16 cellular contexts compared by ENCODE assay signal in genomic region chr1:50393522-50394120, GRCh38. TPM values are rescaled to one million over a fixed set of nuclear protein-coding genes. Genes with fewer than 3 reads are reported as not detected.
A peak's percentile ranks its signal among the peaks of the same experiment; 100 is the strongest.
DNase-seq lines count a peak whose midpoint lies in the region; ATAC-seq and TF ChIP-seq lines count a peak whose summit lies in the region.
"Had no signal": no experiment of that assay in that cellular context is flagged by ENCODE, and none has a peak within 500 bp of the region (broad histone marks: within the 10 kb centered on the region; RNA-seq: fewer than 3 reads in every experiment).

No MANE protein-coding gene starts in this region.

- H3K4me1 ChIP-seq in H9 (ENCODE audit: insufficient read depth, low read length) (peaks cover 4% of the 10 kb centered on the region; the same call in 1 of the 2 replicates), HUES64 (ENCODE audit: insufficient read depth, low read length) (peaks cover 8% of the 10 kb centered on the region), mesendoderm (ENCODE audit: control insufficient read depth, low read depth, low read length) (no peaks in the 10 kb centered on the region), right atrium auricular region (no peaks in the 10 kb centered on the region)
- H3K4me1 ChIP-seq: BE2C, Caco-2 had no signal

- no peak overlapping the region for H3K23ac ChIP-seq in H9 (ENCODE audit: insufficient read length, low read depth, low read length)
- no peak overlapping the region for H3K23ac ChIP-seq in mesendoderm (ENCODE audit: low read length)

- no peaks in the 10 kb centered on the region for H3K23me2 ChIP-seq in H9 (ENCODE audit: insufficient read length, low read depth, low read length, poor library complexity, severe bottlenecking)

- H3K4me1 Mint-ChIP-seq in H9 (peaks cover 8 to 15% of the 10 kb centered on the region in 2 experiments), endothelial cell (ENCODE audit: unreplicated experiment) (peaks cover 10% of the 10 kb centered on the region)

- no peak overlapping the region for H3K56ac ChIP-seq in H9 (ENCODE audit: insufficient read length, low read depth, low read length)
- no peak overlapping the region for H3K56ac ChIP-seq in mesendoderm (ENCODE audit: low read length)

- H2AK5ac ChIP-seq in H9 (ENCODE audit: insufficient read length, low read length) = no peak overlapping the region
- no peak overlapping the region for H2AK5ac ChIP-seq in mesendoderm (ENCODE audit: low read length)

- no peak overlapping the region for H3K14ac ChIP-seq in H9 (ENCODE audit: insufficient read depth, low read length)

- H2BK12ac ChIP-seq in H9 (ENCODE audit: insufficient read length, low read depth, low read length) = no peak overlapping the region

- H3K4me2 ChIP-seq in H9 (ENCODE audit: insufficient read depth, insufficient read length, low read length) = no peak overlapping the region
- no peak overlapping the region for H3K4me2 ChIP-seq in mesendoderm (ENCODE audit: low read length)

- H4K5ac ChIP-seq in H9 (ENCODE audit: insufficient read length, low read depth, low read length) = no peak overlapping the region
- H4K5ac ChIP-seq in mesendoderm (ENCODE audit: low read length) = no peak overlapping the region

- H2BK5ac ChIP-seq in H9 (ENCODE audit: insufficient read length, low read length) (no peak overlapping the region), mesendoderm (ENCODE audit: low read length) (no peak overlapping the region)

- H3K9me3 Mint-ChIP-seq in H9 = peaks cover 14 to 25% of the 10 kb centered on the region in 2 experiments
- H3K9me3 Mint-ChIP-seq in endothelial cell (ENCODE audit: unreplicated experiment) = no peaks in the 10 kb centered on the region
- H3K9me3 Mint-ChIP-seq: CD4-positive, alpha-beta T cell had no signal

- H3K27ac Mint-ChIP-seq in H9 = peak overlapping the region; percentile 45 to 84 (median 55); a peak in 6 of 7 replicates
- peak overlapping the region; percentile 91 for H3K27ac Mint-ChIP-seq in endothelial cell (ENCODE audit: unreplicated experiment)
- H3K27ac Mint-ChIP-seq: CD4-positive, alpha-beta T cell had no signal

- no peak overlapping the region for H4K8ac ChIP-seq in H9 (replicated peaks; ENCODE audit: insufficient read length, low read depth, low read length)
- no peak overlapping the region for H4K8ac ChIP-seq in mesendoderm (ENCODE audit: low read depth, low read length)

- H3K36me3 ChIP-seq in HUES64 (ENCODE audit: insufficient read depth, low read length) (no peaks in the 10 kb centered on the region), mesendoderm (ENCODE audit: control insufficient read depth, insufficient read depth, low read length) (no peaks in the 10 kb centered on the region), right atrium auricular region (no peaks in the 10 kb centered on the region)
- H3K36me3 ChIP-seq: BE2C had no signal

- H3K9ac ChIP-seq in H9 (ENCODE audit: extremely low read depth, insufficient read length, low read length) = no peak overlapping the region
- H3K9ac ChIP-seq in HUES64 (ENCODE audit: low read depth, low read length) = no peak overlapping the region
- H3K9ac ChIP-seq in mesendoderm (ENCODE audit: low read length) = no peak overlapping the region

- H3K18ac ChIP-seq in H9 (ENCODE audit: insufficient read length, low read depth, low read length) = no peak overlapping the region
- no peak overlapping the region for H3K18ac ChIP-seq in mesendoderm (ENCODE audit: low read length)

- TF ChIP-seq CTCF in H9 (conservative IDR thresholded peaks at IDR 0.05) (no peak), endothelial cell (IDR thresholded peaks at IDR 0.05; ENCODE audit: unreplicated experiment) (no peak), right atrium auricular region (IDR thresholded peaks at IDR 0.05) (no peak)

- no peak overlapping the region for H3T11ph ChIP-seq in H9 (ENCODE audit: low read length)

- H3K79me1 ChIP-seq in H9 (ENCODE audit: insufficient read depth, low read depth, low read length, poor library complexity, severe bottlenecking) (no peaks in the 10 kb centered on the region), mesendoderm (ENCODE audit: low read length) (no peaks in the 10 kb centered on the region)

- H3K9me3 ChIP-seq in H9 (ENCODE audit: control insufficient read depth, low read depth, low read length) = no peaks in the 10 kb centered on the region
- H3K9me3 ChIP-seq in HUES64 (ENCODE audit: insufficient read depth, low read depth, low read length) = peaks cover 12% of the 10 kb centered on the region; the same call in 1 of the 2 replicates
- H3K9me3 ChIP-seq in right atrium auricular region = peaks cover 0 to 7% of the 10 kb centered on the region in 2 donors
- H3K9me3 ChIP-seq: BE2C, Caco-2 had no signal

- H3K36me3 Mint-ChIP-seq in H9 (ENCODE audit: insufficient read depth in 1 of 3, low read depth in 3 of 3) (peaks cover 1 to 6% (median 6%) of the 10 kb centered on the region in 3 experiments; a peak in 4 of 7 replicates), endothelial cell (ENCODE audit: low read depth, unreplicated experiment) (no peaks in the 10 kb centered on the region)

- no peak overlapping the region for H2BK120ac ChIP-seq in H9 (ENCODE audit: low read depth, low read length, poor library complexity, severe bottlenecking)
- no peak overlapping the region for H2BK120ac ChIP-seq in mesendoderm (ENCODE audit: low read depth, low read length)

- H3K4ac ChIP-seq in H9 (ENCODE audit: low read depth, low read length) (no peak overlapping the region), mesendoderm (ENCODE audit: low read depth, low read length) (peak overlapping the region; percentile 70)

- H4K91ac ChIP-seq in H9 (ENCODE audit: insufficient read length, low read depth, low read length) = no peak overlapping the region

- H2BK15ac ChIP-seq in H9 (ENCODE audit: low read depth, low read length) (no peak overlapping the region), mesendoderm (replicated peaks; ENCODE audit: low read depth) (no peak overlapping the region)

- H3K27ac ChIP-seq in H9 (ENCODE audit: insufficient read length, low read depth, low read length) = no peak overlapping the region
- H3K27ac ChIP-seq in HUES64 (ENCODE audit: low read depth, low read length) = peak overlapping the region; percentile 57; the same call in 1 of the 2 replicates
- H3K27ac ChIP-seq in mesendoderm (ENCODE audit: low read depth, low read length) = peak overlapping the region; percentile 4
- no peak overlapping the region for H3K27ac ChIP-seq in right atrium auricular region
- H3K27ac ChIP-seq: C4-2B had no signal

- no peak overlapping the region for H2BK20ac ChIP-seq in H9 (ENCODE audit: low read depth, low read length, poor library complexity, severe bottlenecking)

- H3K27me3 Mint-ChIP-seq in H9 (ENCODE audit: low read depth) = peaks cover 6% of the 10 kb centered on the region
- no peaks in the 10 kb centered on the region for H3K27me3 Mint-ChIP-seq in endothelial cell (ENCODE audit: unreplicated experiment)

- H3K4me3 Mint-ChIP-seq in H9 (no peak overlapping the region; a peak in 1 of 5 replicates), endothelial cell (ENCODE audit: unreplicated experiment) (no peak overlapping the region)
- H3K4me3 Mint-ChIP-seq: CD4-positive, alpha-beta T cell had no signal

- WGBS in H9 (ENCODE audit: extremely low coverage, insufficient read length, low lambda C conversion rate) = no CpG with 5 or more reads among the region's 2 CpGs
- 75% methylated on average over 2 of the region's 2 CpGs for WGBS in HUES64
- no CpG with 5 or more reads among the region's 2 CpGs for WGBS in mesendoderm (ENCODE audit: extremely low coverage, insufficient coverage, low lambda C conversion rate)

- H3K27me3 ChIP-seq in H9 (ENCODE audit: insufficient read depth, low read length) (no peaks in the 10 kb centered on the region), HUES64 (ENCODE audit: insufficient read depth, low read length) (no peaks in the 10 kb centered on the region), mesendoderm (ENCODE audit: insufficient read depth, low read length, poor library complexity) (no peaks in the 10 kb centered on the region), right atrium auricular region (no peaks in the 10 kb centered on the region)
- H3K27me3 ChIP-seq: BE2C had no signal

- H2AFZ ChIP-seq in H9 (ENCODE audit: low read length) = no peak overlapping the region

- H3K4me3 ChIP-seq in HUES64 (ENCODE audit: low read length) (no peak overlapping the region), mesendoderm (ENCODE audit: low read length) (no peak overlapping the region), right atrium auricular region (no peak overlapping the region)
- H3K4me3 ChIP-seq: K562 had no signal

- DNase-seq in H9 (peak; percentile 30), endothelial cell (ENCODE audit: low spot score) (no peak), mesendoderm (peak; percentile 78), right atrium auricular region (ENCODE audit: low spot score) (no peak)
- no peak for DNase-seq in activated CD4-positive, alpha-beta T cell treated with anti-CD3 and anti-CD28 coated beads, Interleukin-2, amount 50 U/mL, for 48 hours
- DNase-seq: ACHN; BE2C; Caco-2; CD4-positive, alpha-beta T cell; DMS79 treated with DMSO at 0.1 percent for 48 hours; GF-D8; IMR-90 had no signal

- H4K20me1 ChIP-seq in H9 (ENCODE audit: control insufficient read depth, insufficient read depth, insufficient read length) = no peaks in the 10 kb centered on the region

- H3K79me2 ChIP-seq in H9 (ENCODE audit: insufficient read depth, low read length) (no peaks in the 10 kb centered on the region), mesendoderm (ENCODE audit: control insufficient read depth, insufficient read depth, low read length) (no peaks in the 10 kb centered on the region)

- no peak for ATAC-seq in GM21786 (IDR thresholded peaks at IDR 0.05; ENCODE audit: unreplicated experiment)
- ATAC-seq: K562 had no signal

RNA-seq across cellular contexts. Expression of gene DMRTA2, which starts 29.6 kb away (rescaled TPM):
- total RNA-seq in H9 (2021) (0.07 and 0.11 TPM in 2 replicates), endothelial cell (ENCODE audit: unreplicated experiment) (not detected), right atrium auricular region (not detected)
- polyA plus RNA-seq in HUES64 (2013, experiment 1 of 2) = 0.10 TPM
- polyA plus RNA-seq in HUES64 (2013, experiment 2 of 2) = not detected
- polyA plus RNA-seq in mesendoderm (2013, experiment 1 of 2) = 0.03 TPM
- polyA plus RNA-seq in mesendoderm (2013, experiment 2 of 2) = 0.04 TPM
- total RNA-seq: CD4-positive, alpha-beta T cell; IMR-90; K562 had no signal
- polyA plus RNA-seq: K562 had no signal

Comparison
In these comparisons a context has a peak if more than half of its experiments do, and no peak if none do; other contexts are left out.
1. DNase-seq: peak in H9 (single experiment) and mesendoderm (single experiment); none in endothelial cell (single experiment), right atrium auricular region (single experiment) and activated CD4-positive, alpha-beta T cell treated with anti-CD3 and anti-CD28 coated beads, Interleukin-2, amount 50 U/mL, for 48 hours (0 of 2).
2. H3K27ac ChIP-seq: peak in HUES64 (single experiment) and mesendoderm (single experiment); none in H9 (single experiment) and right atrium auricular region (0 of 2).